In genomic region chr7:4889682-4890081, GRCh38 we compare ENCODE assay signal across 6 cellular contexts. TPM values are rescaled to one million over a fixed set of nuclear protein-coding genes. Genes with fewer than 3 reads are reported as not detected.
"Had no signal": no experiment of that assay in that cellular context is flagged by ENCODE, and none has a peak within 500 bp of the region (broad histone marks: within the 10 kb centered on the region; RNA-seq: fewer than 3 reads in every experiment).

No MANE protein-coding gene starts in this region.

- H3K4me3 ChIP-seq: GM23338 had no signal

- ATAC-seq: GM23338 had no signal

- H3K4me2 ChIP-seq: GM23338 had no signal

- H3K4me3 Mint-ChIP-seq: GM23338, H9, IgD-negative memory B cell had no signal

- DNase-seq: H9, HCEC 1CT, KG1 had no signal

- H3K4me1 Mint-ChIP-seq: IgD-negative memory B cell had no signal

- H2AFZ ChIP-seq: GM23338 had no signal

- H3K27ac Mint-ChIP-seq: GM23338, H9, IgD-negative memory B cell had no signal

RNA-seq across cellular contexts. Expression of gene RADIL, which starts 6.2 kb away (rescaled TPM):
- total RNA-seq: HT-29 had no signal
- polyA plus RNA-seq: IgD-negative memory B cell had no signal

RNA-seq across cellular contexts. Expression of gene PAPOLB, which starts 27.9 kb away (rescaled TPM):
- total RNA-seq: HT-29 had no signal
- polyA plus RNA-seq: IgD-negative memory B cell had no signal
